In the genomic region with DNA sequence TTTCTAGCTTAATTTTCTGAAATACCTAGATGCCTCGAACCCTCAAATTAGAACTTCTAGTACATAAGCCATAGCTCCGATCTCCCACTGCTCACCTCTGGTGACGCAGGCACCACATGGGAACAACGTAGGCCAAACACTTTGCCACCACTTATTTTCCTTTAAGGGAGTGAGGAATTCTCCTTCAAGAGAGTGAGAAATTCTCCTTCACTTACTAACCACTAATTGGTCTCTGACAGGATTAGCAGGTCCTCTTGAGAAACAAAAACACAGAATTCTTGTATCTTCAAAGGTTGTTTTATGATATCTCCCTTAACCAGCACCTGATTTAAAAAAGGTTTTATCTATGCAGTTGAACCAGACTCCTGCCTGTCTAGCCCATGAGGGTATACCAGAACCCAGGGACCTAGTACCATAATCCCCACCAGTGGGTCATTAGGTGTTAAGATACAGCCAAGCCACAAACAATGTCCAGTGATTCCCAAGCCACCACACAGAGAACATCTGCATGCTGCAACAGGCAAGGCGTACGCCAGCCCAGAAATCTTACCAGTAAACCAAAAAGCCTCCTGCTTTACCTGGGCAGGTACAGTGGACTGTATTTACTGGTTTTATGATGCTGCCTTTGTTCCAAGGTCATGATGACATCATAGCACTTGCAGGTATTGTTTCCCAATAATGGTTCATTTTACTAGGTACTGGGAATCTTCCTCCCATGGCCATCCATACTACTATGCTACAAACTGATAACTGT, we compare ENCODE assay signal across 15 cellular contexts. TPM values are rescaled to one million over a fixed set of nuclear protein-coding genes. Genes with fewer than 3 reads are reported as not detected.
DNase-seq lines count a peak whose midpoint lies in the region; ATAC-seq and TF ChIP-seq lines count a peak whose summit lies in the region.
"Had no signal": no experiment of that assay in that cellular context is flagged by ENCODE, and none has a peak within 500 bp of the region (broad histone marks: within the 10 kb centered on the region; RNA-seq: fewer than 3 reads in every experiment).

No MANE protein-coding gene starts in this region.

- no TSS peak for BruUV-seq in OCI-LY7 (replicated peaks; lab: Mats Ljungman, UMichigan)

- H3K27me3 ChIP-seq in neural progenitor cell, result no peaks in the 10 kb centered on the region

- CTCF ChIA-PET in OCI-LY7 (lab: Charles Lee; ENCODE audit: unreplicated experiment), result no interaction called here

- peaks cover 4% of the 10 kb centered on the region for H3K27me3 Mint-ChIP-seq in neural progenitor cell (ENCODE audit: insufficient read depth, low read depth)

- POLR2A ChIA-PET in OCI-LY7 (lab: Charles Lee), result interaction anchor here (0.7 kb wide), 1 partner anchor 103 kb away, joined by 3 read pairs; no protein-coding TSS in a partner anchor

- intact Hi-C loops in OCI-LY7 (cut with micrococcal nuclease; ENCODE audit: unreplicated experiment), result no loop called here

- H2AFZ ChIP-seq in OCI-LY7 (ENCODE audit: low read length) (peak overlapping the region; percentile 63; the same call in 1 of the 2 replicates), neural progenitor cell (replicated peaks) (no peak overlapping the region)

- TF ChIP-seq CTCF in OCI-LY7 (conservative IDR thresholded peaks at IDR 0.05; ENCODE audit: low read length), result no peak
- no peak for TF ChIP-seq CTCF in epithelial cell of esophagus (IDR thresholded peaks at IDR 0.05; ENCODE audit: insufficient read depth, low read depth, low read length, missing control alignments)
- TF ChIP-seq CTCF in neural progenitor cell (IDR thresholded peaks at IDR 0.05), result no peak

- no peaks in the 10 kb centered on the region for H3K36me3 Mint-ChIP-seq in neural progenitor cell
- H3K36me3 Mint-ChIP-seq: activated naive CD8-positive, alpha-beta T cell treated with anti-CD3 and anti-CD28 coated beads for 36 hours had no signal

- no peak overlapping the region for H3K9ac ChIP-seq in neural progenitor cell

- no peak overlapping the region for H3K4me3 Mint-ChIP-seq in neural progenitor cell
- H3K4me3 Mint-ChIP-seq: activated CD4-positive, alpha-beta T cell treated with anti-CD3 and anti-CD28 coated beads for 36 hours; activated naive CD8-positive, alpha-beta T cell treated with anti-CD3 and anti-CD28 coated beads for 36 hours had no signal

- H3K27ac ChIP-seq in OCI-LY7 (ENCODE audit: low read depth, low read length, poor library complexity, severe bottlenecking), result no peak overlapping the region
- H3K27ac ChIP-seq in neural progenitor cell, result no peak overlapping the region

- H3K4me2 ChIP-seq in OCI-LY7 (ENCODE audit: low read length) (no peak overlapping the region), neural progenitor cell (no peak overlapping the region)

- peaks cover 4% of the 10 kb centered on the region for H3F3A ChIP-seq in neural progenitor cell (ENCODE audit: low read depth)

- H3K9me3 ChIP-seq in OCI-LY7 (ENCODE audit: low read length) (no peaks in the 10 kb centered on the region), neural progenitor cell (ENCODE audit: low read depth) (no peaks in the 10 kb centered on the region)

- H4K20me1 ChIP-seq in OCI-LY7 (ENCODE audit: insufficient read depth, low read length), result no peaks in the 10 kb centered on the region
- no peaks in the 10 kb centered on the region for H4K20me1 ChIP-seq in neural progenitor cell (ENCODE audit: low read depth)

- H3K79me2 ChIP-seq in OCI-LY7 (ENCODE audit: insufficient read depth, low read depth, low read length) (no peaks in the 10 kb centered on the region), neural progenitor cell (ENCODE audit: low read depth) (no peaks in the 10 kb centered on the region)

- H3K4me3 ChIP-seq in OCI-LY7 (ENCODE audit: low read depth, low read length, poor library complexity, severe bottlenecking) (no peak overlapping the region), epithelial cell of esophagus (ENCODE audit: low read length) (no peak overlapping the region), neural progenitor cell (no peak overlapping the region)

- H3K4me1 Mint-ChIP-seq in neural progenitor cell, result peaks cover 20% of the 10 kb centered on the region

- no peak for ATAC-seq in HG03378 (IDR thresholded peaks at IDR 0.05; ENCODE audit: unreplicated experiment)
- ATAC-seq: activated CD4-positive, alpha-beta T cell treated with anti-CD3 and anti-CD28 coated beads for 36 hours had no signal

- DNase-seq in Daoy (ENCODE audit: low read depth) (peak; percentile 71), OCI-LY7 (ENCODE audit: low spot score) (no peak), epithelial cell of esophagus (ENCODE audit: low read depth) (peak; percentile 72), neural progenitor cell (ENCODE audit: low spot score) (no peak), AG08396 (ENCODE audit: low spot score) (no peak)
- DNase-seq in stimulated activated naive CD4-positive, alpha-beta T cell (lab: John Stamatoyannopoulos, UW), result no peak
- DNase-seq in NK-92 treated with Interleukin-12 subunit alpha and Interleukin-12 subunit beta, amount 100 ng/mL, for 24 hours (lab: John Stamatoyannopoulos, UW), result no peak
- DNase-seq: activated naive CD8-positive, alpha-beta T cell treated with anti-CD3 and anti-CD28 coated beads for 36 hours; AML-193; cerebellar nuclear complex; NCI-H1092 treated with DMSO at 0.1 percent for 48 hours; NCI-H2227 treated with DMSO at 0.1 percent for 48 hours; stimulated activated CD4-positive, alpha-beta T cell treated with anti-CD3 and anti-CD28 coated beads, Interleukin-12 subunit alpha, Interleukin-12 subunit beta, amount 100 ng/mL, for 4 hours had no signal

- H3K27ac Mint-ChIP-seq in neural progenitor cell, result peak overlapping the region; percentile 17
- H3K27ac Mint-ChIP-seq: activated CD4-positive, alpha-beta T cell treated with anti-CD3 and anti-CD28 coated beads for 36 hours; activated naive CD8-positive, alpha-beta T cell treated with anti-CD3 and anti-CD28 coated beads for 36 hours had no signal

- H3K4me1 ChIP-seq in OCI-LY7 (ENCODE audit: insufficient read depth, low read length, poor library complexity, severe bottlenecking), result no peaks in the 10 kb centered on the region
- peaks cover 14% of the 10 kb centered on the region for H3K4me1 ChIP-seq in neural progenitor cell

- no peaks in the 10 kb centered on the region for H3K36me3 ChIP-seq in OCI-LY7 (ENCODE audit: insufficient read depth, low read length)
- no peaks in the 10 kb centered on the region for H3K36me3 ChIP-seq in neural progenitor cell

- no peaks in the 10 kb centered on the region for H3K9me3 Mint-ChIP-seq in neural progenitor cell
- H3K9me3 Mint-ChIP-seq: activated naive CD8-positive, alpha-beta T cell treated with anti-CD3 and anti-CD28 coated beads for 36 hours had no signal

- H3K9me2 ChIP-seq in OCI-LY7 (ENCODE audit: insufficient read depth, low read length), result no peaks in the 10 kb centered on the region

RNA-seq across cellular contexts. Expression of a gene that starts 20.3 kb away (rescaled TPM):
- 5.1 and 7.4 TPM in 2 replicates for total RNA-seq in Daoy (2014; rRNA removed; shearing (Covaris generic))
- total RNA-seq in OCI-LY7 (2014; rRNA removed; shearing (Covaris generic)), result 6.3 and 6.7 TPM in 2 replicates
- 5.4 and 6.6 TPM in 2 replicates for total RNA-seq in OCI-LY7 (2022)
- 183 and 226 TPM in 2 replicates for total RNA-seq in neural progenitor cell (ENCODE audit: low replicate concordance)

Comparison
In these comparisons a context has a peak if more than half of its experiments do, and no peak if none do; other contexts are left out.
1. DNase-seq: peak in Daoy (single experiment) and epithelial cell of esophagus (single experiment); none in OCI-LY7 (single experiment), neural progenitor cell (single experiment), AG08396 (single experiment), stimulated activated naive CD4-positive, alpha-beta T cell (0 of 6) and NK-92 treated with Interleukin-12 subunit alpha and Interleukin-12 subunit beta, amount 100 ng/mL, for 24 hours (single experiment).
2. RNA of a gene that starts 20.3 kb away (total RNA-seq): 183 to 226 TPM in neural progenitor cell; 5.1 to 7.4 TPM in Daoy and 5.4 to 6.7 TPM in OCI-LY7; every median in the first group is over 10 times any median in the second.